9 cellular contexts compared by ENCODE assay signal in the genomic region with DNA sequence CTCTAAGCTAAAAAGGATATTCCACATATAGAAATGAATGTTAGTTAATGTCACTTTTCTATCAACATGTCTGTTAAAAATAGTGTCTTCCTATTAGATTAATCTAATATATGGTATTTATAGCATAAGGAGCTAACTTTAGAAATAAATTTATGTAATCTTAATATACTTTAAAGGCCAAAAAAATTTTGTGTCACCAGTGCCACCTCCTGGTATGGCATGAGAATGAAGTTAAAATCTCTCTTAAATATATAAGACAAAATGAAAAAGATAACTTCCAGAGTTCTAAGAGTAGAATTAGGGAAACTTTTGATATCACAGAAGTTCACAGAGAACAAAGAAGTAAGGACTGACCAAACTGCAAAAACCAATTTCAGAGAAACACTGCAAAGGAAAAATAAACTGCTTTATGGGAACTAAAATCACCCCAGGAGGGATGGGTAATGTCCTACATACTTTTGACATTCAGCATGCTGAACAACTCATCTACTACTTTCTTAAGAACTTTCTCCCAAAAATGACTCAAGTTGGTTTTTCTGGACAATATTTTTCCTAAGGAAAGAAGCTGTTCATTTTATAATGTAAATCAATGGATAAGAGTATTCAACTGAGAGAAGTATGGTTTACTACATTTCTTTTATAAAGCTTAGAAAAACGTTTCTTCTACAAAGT.
DNase-seq lines count a peak whose midpoint lies in the region; ATAC-seq, FAIRE-seq and TF ChIP-seq lines count a peak whose summit lies in the region.
"Had no signal": no experiment of that assay in that cellular context is flagged by ENCODE, and none has a peak within 500 bp of the region (broad histone marks: within the 10 kb centered on the region; RNA-seq: fewer than 3 reads in every experiment).

No MANE protein-coding gene starts in this region.

- DNase-seq in HT-29 (ENCODE audit: low spot score) (peak; percentile 15), astrocyte of the cerebellum (ENCODE audit: low read depth) (peak; percentile 1), left lobe of liver (ENCODE audit: low spot score) (no peak), substantia nigra (lab: John Stamatoyannopoulos, UW) (no peak), GM19239 (ENCODE audit: insufficient read length, low spot score) (no peak), DMS153 (lab: John Stamatoyannopoulos, UW) (no peak)
- DNase-seq: SW 1271 had no signal

- in situ Hi-C loops in astrocyte of the cerebellum (cut with HindIII; ENCODE audit: low sequenced_read_pairs): no loop called here

- no peak overlapping the region for H3K27ac ChIP-seq in C4-2B
- H3K27ac ChIP-seq in substantia nigra (ENCODE audit: low read depth, low read length, poor library complexity, severe bottlenecking): no peak overlapping the region

- no peak overlapping the region for H3K4me3 ChIP-seq in astrocyte of the cerebellum (ENCODE audit: low read depth, low read length)

- FAIRE-seq in GM19239 (lab: Jason Lieb, UNC): no peak

- TF ChIP-seq CTCF in C4-2B (conservative IDR thresholded peaks at IDR 0.05): peak; percentile 78
- peak; percentile 50 for TF ChIP-seq CTCF in astrocyte of the cerebellum (IDR thresholded peaks at IDR 0.05; ENCODE audit: low read depth, low read length, missing control alignments)

- peak; percentile 59 for ATAC-seq in left lobe of liver
- no peak for ATAC-seq in HG03520 (IDR thresholded peaks at IDR 0.05; ENCODE audit: unreplicated experiment)

Comparison
In these comparisons a context has a peak if more than half of its experiments do, and no peak if none do; other contexts are left out.
1. DNase-seq: peak in HT-29 (single experiment) and astrocyte of the cerebellum (single experiment); none in left lobe of liver (single experiment), substantia nigra (0 of 49), GM19239 (single experiment) and DMS153 (single experiment).